ENCODE assay signal across 1 cellular context in genomic region chr12:96061864-96062453, GRCh38.
TF ChIP-seq lines count a peak whose summit lies in the region.

No MANE protein-coding gene starts in this region.

TF ChIP-seq in GM23338, 12 proteins besides CTCF, POLR2A, EP300 and RAD21 (continued from another document):
- TF ChIP-seq, protein P1, sequence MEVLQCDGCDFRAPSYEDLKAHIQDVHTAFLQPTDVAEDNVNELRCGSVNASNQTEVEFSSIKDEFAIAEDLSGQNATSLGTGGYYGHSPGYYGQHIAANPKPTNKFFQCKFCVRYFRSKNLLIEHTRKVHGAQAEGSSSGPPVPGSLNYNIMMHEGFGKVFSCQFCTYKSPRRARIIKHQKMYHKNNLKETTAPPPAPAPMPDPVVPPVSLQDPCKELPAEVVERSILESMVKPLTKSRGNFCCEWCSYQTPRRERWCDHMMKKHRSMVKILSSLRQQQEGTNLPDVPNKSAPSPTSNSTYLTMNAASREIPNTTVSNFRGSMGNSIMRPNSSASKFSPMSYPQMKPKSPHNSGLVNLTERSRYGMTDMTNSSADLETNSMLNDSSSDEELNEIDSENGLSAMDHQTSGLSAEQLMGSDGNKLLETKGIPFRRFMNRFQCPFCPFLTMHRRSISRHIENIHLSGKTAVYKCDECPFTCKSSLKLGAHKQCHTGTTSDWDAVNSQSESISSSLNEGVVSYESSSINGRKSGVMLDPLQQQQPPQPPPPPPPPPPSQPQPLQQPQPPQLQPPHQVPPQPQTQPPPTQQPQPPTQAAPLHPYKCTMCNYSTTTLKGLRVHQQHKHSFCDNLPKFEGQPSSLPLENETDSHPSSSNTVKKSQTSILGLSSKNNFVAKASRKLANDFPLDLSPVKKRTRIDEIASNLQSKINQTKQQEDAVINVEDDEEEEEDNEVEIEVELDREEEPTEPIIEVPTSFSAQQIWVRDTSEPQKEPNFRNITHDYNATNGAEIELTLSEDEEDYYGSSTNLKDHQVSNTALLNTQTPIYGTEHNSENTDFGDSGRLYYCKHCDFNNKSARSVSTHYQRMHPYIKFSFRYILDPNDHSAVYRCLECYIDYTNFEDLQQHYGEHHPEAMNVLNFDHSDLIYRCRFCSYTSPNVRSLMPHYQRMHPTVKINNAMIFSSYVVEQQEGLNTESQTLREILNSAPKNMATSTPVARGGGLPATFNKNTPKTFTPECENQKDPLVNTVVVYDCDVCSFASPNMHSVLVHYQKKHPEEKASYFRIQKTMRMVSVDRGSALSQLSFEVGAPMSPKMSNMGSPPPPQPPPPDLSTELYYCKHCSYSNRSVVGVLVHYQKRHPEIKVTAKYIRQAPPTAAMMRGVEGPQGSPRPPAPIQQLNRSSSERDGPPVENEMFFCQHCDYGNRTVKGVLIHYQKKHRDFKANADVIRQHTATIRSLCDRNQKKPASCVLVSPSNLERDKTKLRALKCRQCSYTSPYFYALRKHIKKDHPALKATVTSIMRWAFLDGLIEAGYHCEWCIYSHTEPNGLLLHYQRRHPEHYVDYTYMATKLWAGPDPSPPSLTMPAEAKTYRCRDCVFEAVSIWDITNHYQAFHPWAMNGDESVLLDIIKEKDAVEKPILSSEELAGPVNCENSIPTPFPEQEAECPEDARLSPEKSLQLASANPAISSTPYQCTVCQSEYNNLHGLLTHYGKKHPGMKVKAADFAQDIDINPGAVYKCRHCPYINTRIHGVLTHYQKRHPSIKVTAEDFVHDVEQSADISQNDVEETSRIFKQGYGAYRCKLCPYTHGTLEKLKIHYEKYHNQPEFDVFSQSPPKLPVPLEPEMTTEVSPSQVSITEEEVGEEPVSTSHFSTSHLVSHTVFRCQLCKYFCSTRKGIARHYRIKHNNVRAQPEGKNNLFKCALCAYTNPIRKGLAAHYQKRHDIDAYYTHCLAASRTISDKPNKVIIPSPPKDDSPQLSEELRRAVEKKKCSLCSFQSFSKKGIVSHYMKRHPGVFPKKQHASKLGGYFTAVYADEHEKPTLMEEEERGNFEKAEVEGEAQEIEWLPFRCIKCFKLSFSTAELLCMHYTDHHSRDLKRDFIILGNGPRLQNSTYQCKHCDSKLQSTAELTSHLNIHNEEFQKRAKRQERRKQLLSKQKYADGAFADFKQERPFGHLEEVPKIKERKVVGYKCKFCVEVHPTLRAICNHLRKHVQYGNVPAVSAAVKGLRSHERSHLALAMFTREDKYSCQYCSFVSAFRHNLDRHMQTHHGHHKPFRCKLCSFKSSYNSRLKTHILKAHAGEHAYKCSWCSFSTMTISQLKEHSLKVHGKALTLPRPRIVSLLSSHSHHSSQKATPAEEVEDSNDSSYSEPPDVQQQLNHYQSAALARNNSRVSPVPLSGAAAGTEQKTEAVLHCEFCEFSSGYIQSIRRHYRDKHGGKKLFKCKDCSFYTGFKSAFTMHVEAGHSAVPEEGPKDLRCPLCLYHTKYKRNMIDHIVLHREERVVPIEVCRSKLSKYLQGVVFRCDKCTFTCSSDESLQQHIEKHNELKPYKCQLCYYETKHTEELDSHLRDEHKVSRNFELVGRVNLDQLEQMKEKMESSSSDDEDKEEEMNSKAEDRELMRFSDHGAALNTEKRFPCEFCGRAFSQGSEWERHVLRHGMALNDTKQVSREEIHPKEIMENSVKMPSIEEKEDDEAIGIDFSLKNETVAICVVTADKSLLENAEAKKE (CRISPR knock-in tag; IDR thresholded peaks at IDR 0.05) = no peak
